Comparison of ENCODE assay signal across 8 cellular contexts in genomic region chr2:33033524-33034150, GRCh38.
DNase-seq lines count a peak whose midpoint lies in the region; ATAC-seq, FAIRE-seq and TF ChIP-seq lines count a peak whose summit lies in the region.

No MANE protein-coding gene starts in this region.

- no peaks in the 10 kb centered on the region for H4K20me1 ChIP-seq in SK-N-SH (ENCODE audit: insufficient read depth)

- H3K9me3 ChIP-seq in A549 = no peaks in the 10 kb centered on the region
- H3K9me3 ChIP-seq in SK-N-SH = no peaks in the 10 kb centered on the region
- H3K9me3 ChIP-seq in cardiac muscle cell (ENCODE audit: low read depth) = no peaks in the 10 kb centered on the region
- no peaks in the 10 kb centered on the region for H3K9me3 ChIP-seq in skeletal muscle tissue (ENCODE audit: control insufficient read depth in 3 of 3, low read length in 3 of 3)

- ATAC-seq in A549 = peak; percentile 76 to 87; a peak in 5 of 6 replicates

- no peaks in the 10 kb centered on the region for H3K9me2 ChIP-seq in SK-N-SH

- FAIRE-seq in A549 (lab: Jason Lieb, UNC) = peak; percentile 74
- FAIRE-seq in GM19239 (lab: Jason Lieb, UNC) = no peak

- peaks cover 5% of the 10 kb centered on the region for H3K27me3 Mint-ChIP-seq in endothelial cell (ENCODE audit: unreplicated experiment)

- POLR2A ChIA-PET in A549 (lab: Yijun Ruan, JAX) = interaction anchor here (1.0 to 1.2 kb wide), 2 partner anchors 18 to 108 kb away, joined by 3 to 4 read pairs; no protein-coding TSS in a partner anchor
- POLR2A ChIA-PET in SK-N-SH (lab: Yijun Ruan, JAX) = interaction anchor here (0.6 kb wide), 1 partner anchor 348 kb away, joined by 6 read pairs; no protein-coding TSS in a partner anchor

- peaks cover 16% of the 10 kb centered on the region for H3K4me1 Mint-ChIP-seq in endothelial cell (ENCODE audit: unreplicated experiment)

- no peak overlapping the region for H3K27ac Mint-ChIP-seq in endothelial cell (ENCODE audit: unreplicated experiment)

- TF ChIP-seq POLR2A in A549 (IDR thresholded peaks at IDR 0.05; ENCODE audit: low read length) = no peak

- WGBS in A549 (ENCODE audit: missing lambda C conversion rate) = 76% methylated on average over 8 of the region's 8 CpGs
- WGBS in SK-N-SH (ENCODE audit: low lambda C conversion rate) = 22% methylated on average over 8 of the region's 8 CpGs

- H3K4me3 ChIP-seq in A549 = no peak overlapping the region
- peak overlapping the region; percentile 38 to 46 for H3K4me3 ChIP-seq in SK-N-SH (ENCODE audit: low read depth in 2 of 2, low read length in 1 of 2)
- H3K4me3 ChIP-seq in cardiac muscle cell = no peak overlapping the region
- H3K4me3 ChIP-seq in skeletal muscle tissue (ENCODE audit: low read length in 3 of 3) = peak overlapping the region; percentile 38 to 74 (median 57)

- no peaks in the 10 kb centered on the region for H3K36me3 ChIP-seq in SK-N-SH (replicated peaks in 1 of 2; ENCODE audit: control insufficient read depth in 1 of 2, insufficient read depth in 2 of 2, low read length in 1 of 2)
- no peaks in the 10 kb centered on the region for H3K36me3 ChIP-seq in cardiac muscle cell
- H3K36me3 ChIP-seq in skeletal muscle tissue (ENCODE audit: control insufficient read depth in 3 of 3, insufficient read depth in 3 of 3, low read length in 3 of 3) = no peaks in the 10 kb centered on the region

- H3K36me3 Mint-ChIP-seq in endothelial cell (ENCODE audit: low read depth, unreplicated experiment) = no peaks in the 10 kb centered on the region

- no peak for TF ChIP-seq EP300 in A549 (IDR thresholded peaks at IDR 0.05)
- TF ChIP-seq EP300 in SK-N-SH (IDR thresholded peaks at IDR 0.05; ENCODE audit: borderline replicate concordance in 1 of 2, low read depth in 1 of 2, low read length in 1 of 2) = no peak

- TF ChIP-seq RAD21 in A549 (conservative IDR thresholded peaks at IDR 0.05 in 1 of 2, IDR thresholded peaks at IDR 0.05 in 1 of 2) = peak; percentile 91
- peak; percentile 79 for TF ChIP-seq RAD21 in SK-N-SH (IDR thresholded peaks at IDR 0.05; ENCODE audit: low read length)

- no peak overlapping the region for H3K4me2 ChIP-seq in A549
- H3K4me2 ChIP-seq in SK-N-SH = peak overlapping the region; percentile 72

- H3K27me3 ChIP-seq in SK-N-SH (ENCODE audit: insufficient read depth) (no peaks in the 10 kb centered on the region), cardiac muscle cell (no peaks in the 10 kb centered on the region), skeletal muscle tissue (ENCODE audit: control insufficient read depth in 3 of 3, insufficient read depth in 3 of 3, low read length in 3 of 3) (no peaks in the 10 kb centered on the region)

- H2AFZ ChIP-seq in SK-N-SH (ENCODE audit: low read depth) = peak overlapping the region; percentile 64

- TF ChIP-seq CTCF in A549 (IDR thresholded peaks at IDR 0.05) = peak; percentile 86
- TF ChIP-seq CTCF in SK-N-SH (IDR thresholded peaks at IDR 0.05) = peak; percentile 90
- TF ChIP-seq CTCF in cardiac muscle cell (IDR thresholded peaks at IDR 0.05; ENCODE audit: low read depth, low read length) = peak; percentile 62
- no peak for TF ChIP-seq CTCF in endothelial cell (IDR thresholded peaks at IDR 0.05; ENCODE audit: unreplicated experiment)

- H3F3A ChIP-seq in SK-N-SH (replicated peaks; ENCODE audit: insufficient read depth) = peaks cover 9% of the 10 kb centered on the region

- no peaks in the 10 kb centered on the region for H3K9me3 Mint-ChIP-seq in endothelial cell (ENCODE audit: unreplicated experiment)

- CTCF ChIA-PET in A549 (lab: Yijun Ruan, JAX) (interaction anchor here (0.5 to 7.5 kb wide), 79 partner anchors 9 to 1212 kb away, joined by 3 to 88 read pairs (median 4); partner anchors contain the start of gene LTBP1), SK-N-SH (lab: Yijun Ruan, JAX) (interaction anchor here (0.6 to 4.8 kb wide), 34 partner anchors 8 to 544 kb away, joined by 3 to 75 read pairs (median 4); no protein-coding TSS in a partner anchor)

- H3K9ac ChIP-seq in SK-N-SH = peak overlapping the region; percentile 30; the same call in 1 of the 2 replicates
- peak overlapping the region; percentile 41 to 72 (median 69) for H3K9ac ChIP-seq in skeletal muscle tissue (ENCODE audit: low read depth in 1 of 3, low read length in 3 of 3)

- peaks cover 5% of the 10 kb centered on the region; the same call in 1 of the 2 replicates for H3K79me2 ChIP-seq in SK-N-SH (ENCODE audit: insufficient read depth)

- no peak overlapping the region for H3K4me3 Mint-ChIP-seq in endothelial cell (ENCODE audit: unreplicated experiment)

- H3K4me1 ChIP-seq in A549 = peaks cover 4% of the 10 kb centered on the region; the same call in 1 of the 3 replicates
- H3K4me1 ChIP-seq in SK-N-SH (ENCODE audit: control insufficient read depth in 1 of 2, insufficient read depth in 2 of 2, low read depth in 1 of 2, low read length in 1 of 2) = peaks cover 0 to 4% of the 10 kb centered on the region in 2 experiments; a peak in 3 of 4 replicates
- H3K4me1 ChIP-seq in cardiac muscle cell (ENCODE audit: low read depth) = peaks cover 28% of the 10 kb centered on the region
- H3K4me1 ChIP-seq in skeletal muscle tissue (ENCODE audit: control insufficient read depth in 3 of 3, insufficient read depth in 3 of 3, low read length in 3 of 3) = peaks cover 0 to 9% (median 0%) of the 10 kb centered on the region in 3 donors

- DNase-seq in A549 (ENCODE audit: low read depth in 1 of 2, low spot score in 1 of 2) (peak in 1 of 2 experiments; percentile 69), HS-5 (ENCODE audit: low read depth) (peak; percentile 28), SK-N-SH (peak; percentile 39), cardiac muscle cell (ENCODE audit: low read depth in 1 of 2, low spot score in 1 of 2) (peak; percentile 56 to 75), mucosa of gallbladder (ENCODE audit: low spot score) (no peak), GM19239 (ENCODE audit: insufficient read length, low spot score) (no peak), endothelial cell (ENCODE audit: low spot score) (no peak)

- H3K27ac ChIP-seq in A549 = peak overlapping the region in 1 of 2 experiments; percentile 3; a peak in 1 of 6 replicates
- H3K27ac ChIP-seq in SK-N-SH (ENCODE audit: low read depth in 2 of 2, low read length in 1 of 2) = peak overlapping the region; percentile 35 to 58; a peak in 3 of 4 replicates
- peak overlapping the region; percentile 22 for H3K27ac ChIP-seq in cardiac muscle cell
- H3K27ac ChIP-seq in skeletal muscle tissue (ENCODE audit: low read depth, low read length) = no peak overlapping the region

TF ChIP-seq in A549, 52 proteins besides CTCF, POLR2A, EP300 and RAD21:
- TF ChIP-seq TFCP2L1 (CRISPR knock-in tag; IDR thresholded peaks at IDR 0.05) (no peak), SMC3 (IDR thresholded peaks at IDR 0.05) (peak; percentile 94)
TF ChIP-seq in A549: peak in this region for 1.

TF ChIP-seq in SK-N-SH, 30 proteins besides CTCF, POLR2A, EP300 and RAD21:
- 0 out of 2 replicates have a peak, but pooled peaks have one; percentile 23 for TF ChIP-seq TCF12 (IDR thresholded peaks at IDR 0.05)
- 0 out of 2 replicates have a peak, but pooled peaks have one; percentile 11 for TF ChIP-seq MXI1 (IDR thresholded peaks at IDR 0.05; ENCODE audit: low read depth, low read length)
- TF ChIP-seq SMC3 (IDR thresholded peaks at IDR 0.05; ENCODE audit: low read depth, low read length) = peak; percentile 70
- no peak for TF ChIP-seq IRF3 (IDR thresholded peaks at IDR 0.05; ENCODE audit: low read depth, low read length)
- peak; percentile 40; the same call in 1 of the 2 replicates for TF ChIP-seq TAF1 (IDR thresholded peaks at IDR 0.05; ENCODE audit: borderline replicate concordance, low read depth, low read length)

Comparison
In these comparisons a context has a peak if more than half of its experiments do, and no peak if none do; other contexts are left out.
1. DNase-seq: peak in HS-5 (single experiment), SK-N-SH (single experiment) and cardiac muscle cell (2 of 2); none in mucosa of gallbladder (single experiment), GM19239 (single experiment) and endothelial cell (single experiment).
2. H3K4me3 ChIP-seq: peak in SK-N-SH (2 of 2) and skeletal muscle tissue (3 of 3); none in A549 (single experiment) and cardiac muscle cell (single experiment).
3. Of the 12 proteins assayed by ChIP-seq in both A549 and SK-N-SH: peak only in A549: none; only in SK-N-SH: none; in both: CTCF, RAD21 and SMC3; in neither: 9.